1 cellular context compared by ENCODE assay signal in genomic region chr9:4792572-4793411, GRCh38.
TF ChIP-seq lines count a peak whose summit lies in the region.

Gene RCL1 (plus strand): TSS chr9:4792944. CDS start chr9:4793092, 148 bp downstream.

TF ChIP-seq in HepG2, 621 proteins besides CTCF, POLR2A, EP300 and RAD21 (continued from another document and continues in another):
- peak; percentile 38; the same call in 1 of the 2 replicates for TF ChIP-seq AHDC1 (CRISPR knock-in tag; IDR thresholded peaks at IDR 0.05; ENCODE audit: borderline replicate concordance)
- TF ChIP-seq TBX3 (IDR thresholded peaks at IDR 0.05; ENCODE audit: borderline replicate concordance) = peak; percentile 32; the same call in 1 of the 2 replicates
- no peak; the same call in none of the 2 replicates for TF ChIP-seq UBTF (CRISPR knock-in tag; IDR thresholded peaks at IDR 0.05)
- TF ChIP-seq SMARCC2 (IDR thresholded peaks at IDR 0.05) = no peak
- TF ChIP-seq EED (CRISPR knock-in tag; IDR thresholded peaks at IDR 0.05) = peak; percentile 69; the same call in 1 of the 2 replicates
- no peak for TF ChIP-seq CC2D1A (CRISPR knock-in tag; IDR thresholded peaks at IDR 0.05)
- TF ChIP-seq ZNF639 (CRISPR knock-in tag; conservative IDR thresholded peaks at IDR 0.05) = no peak
- TF ChIP-seq GMEB1 (CRISPR knock-in tag; IDR thresholded peaks at IDR 0.05; ENCODE audit: borderline replicate concordance) = no peak
- TF ChIP-seq DMTF1 (CRISPR knock-in tag; IDR thresholded peaks at IDR 0.05) = no peak
- no peak for TF ChIP-seq TRIM22 (IDR thresholded peaks at IDR 0.05)
- no peak for TF ChIP-seq ZNF382 (CRISPR knock-in tag; IDR thresholded peaks at IDR 0.05; ENCODE audit: borderline replicate concordance)
- TF ChIP-seq REST (IDR thresholded peaks at IDR 0.05; ENCODE audit: borderline replicate concordance in 1 of 2, low read depth in 1 of 2, low read length in 2 of 2) = no peak
- TF ChIP-seq ZNF33B (CRISPR knock-in tag; IDR thresholded peaks at IDR 0.05) = no peak
- no peak for TF ChIP-seq GTF3A (CRISPR knock-in tag; conservative IDR thresholded peaks at IDR 0.05)
- no peak for TF ChIP-seq ZNF567 (CRISPR knock-in tag; IDR thresholded peaks at IDR 0.05; ENCODE audit: borderline replicate concordance)
- TF ChIP-seq HNF1B (CRISPR knock-in tag; IDR thresholded peaks at IDR 0.05) = peak; percentile 47
- TF ChIP-seq ZNF761 (CRISPR knock-in tag; conservative IDR thresholded peaks at IDR 0.05) = peak; percentile 89
- peak; percentile 44 to 85; a peak in 3 of 4 replicates for TF ChIP-seq HMGXB4 (CRISPR knock-in tag; IDR thresholded peaks at IDR 0.05; ENCODE audit: borderline replicate concordance in 1 of 2, low read depth in 1 of 2)
- no peak for TF ChIP-seq MAFG (CRISPR knock-in tag; IDR thresholded peaks at IDR 0.05)
- TF ChIP-seq ZNF292 (CRISPR knock-in tag; IDR thresholded peaks at IDR 0.05; ENCODE audit: borderline replicate concordance, low read depth) = no peak
- TF ChIP-seq REXO4 (CRISPR knock-in tag; IDR thresholded peaks at IDR 0.05; ENCODE audit: borderline replicate concordance) = 0 out of 2 replicates have a peak, but pooled peaks have one; percentile 40
- 0 out of 2 replicates have a peak, but pooled peaks have one; percentile 44 for TF ChIP-seq ZSCAN12 (CRISPR knock-in tag; IDR thresholded peaks at IDR 0.05)
- TF ChIP-seq PHF5A (CRISPR knock-in tag; IDR thresholded peaks at IDR 0.05; ENCODE audit: low read depth, unreplicated experiment) = peak; percentile 50
- peak; percentile 35; the same call in 1 of the 2 replicates for TF ChIP-seq TARDBP (CRISPR knock-in tag; IDR thresholded peaks at IDR 0.05)
- TF ChIP-seq NFIC (IDR thresholded peaks at IDR 0.05; ENCODE audit: low read length) = no peak
- no peak for TF ChIP-seq ZNF160 (CRISPR knock-in tag; IDR thresholded peaks at IDR 0.05)
- TF ChIP-seq SRSF9 (IDR thresholded peaks at IDR 0.05; ENCODE audit: borderline replicate concordance, insufficient read depth, low read depth, low read length, poor library complexity, severe bottlenecking) = no peak
- TF ChIP-seq ZIK1 (CRISPR knock-in tag; IDR thresholded peaks at IDR 0.05; ENCODE audit: borderline replicate concordance, low read depth) = no peak
- no peak for TF ChIP-seq ZNF432 (CRISPR knock-in tag; IDR thresholded peaks at IDR 0.05; ENCODE audit: borderline replicate concordance)
- no peak for TF ChIP-seq E2F2 (CRISPR knock-in tag; IDR thresholded peaks at IDR 0.05; ENCODE audit: borderline replicate concordance)
